8 cellular contexts compared by ENCODE assay signal in the genomic region with DNA sequence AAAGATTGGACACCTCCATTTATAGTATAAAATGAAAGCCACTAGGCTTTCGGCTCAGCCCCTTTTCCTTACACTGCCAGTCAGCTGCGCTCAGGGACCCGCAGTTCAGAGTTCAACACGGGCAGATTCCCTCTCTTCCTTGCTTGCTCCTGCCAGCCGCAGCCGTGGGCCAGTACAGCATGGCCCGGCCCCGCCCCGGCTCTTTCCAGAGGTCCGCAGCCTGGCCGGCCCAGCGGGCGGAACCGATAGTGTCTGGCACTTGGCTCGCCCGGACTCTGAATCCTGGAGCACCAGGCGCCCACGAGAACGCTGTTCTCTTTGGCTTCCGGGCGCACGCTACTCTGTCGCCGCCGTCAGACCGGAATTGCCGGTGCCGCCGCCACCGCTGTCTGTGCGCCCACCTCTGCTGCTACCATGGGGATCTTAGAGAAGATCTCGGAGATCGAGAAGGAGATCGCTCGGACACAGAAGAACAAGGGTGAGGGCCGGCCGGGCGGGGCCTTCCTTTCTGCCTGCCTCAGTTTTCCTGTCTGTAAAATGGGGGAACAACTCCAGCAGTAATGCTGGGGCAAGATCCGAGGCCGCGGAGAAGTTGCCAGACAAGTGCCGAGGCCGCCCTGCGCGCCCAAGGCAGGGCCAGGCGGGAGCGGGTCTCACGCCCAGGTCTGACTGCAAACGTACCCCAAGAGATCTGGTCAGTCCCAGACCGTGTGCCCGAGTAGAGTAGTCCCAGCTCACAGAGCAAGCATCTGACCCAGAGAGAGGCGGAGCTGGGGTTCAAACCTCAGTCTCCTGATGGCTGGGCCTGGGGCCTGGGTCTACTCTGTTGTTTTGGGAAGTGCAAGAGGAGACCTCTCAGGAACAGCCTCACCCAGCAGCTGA. TPM values are rescaled to one million over a fixed set of nuclear protein-coding genes. Genes with fewer than 3 reads are reported as not detected.
DNase-seq lines count a peak whose midpoint lies in the region; ATAC-seq and TF ChIP-seq lines count a peak whose summit lies in the region.

A gene with protein sequence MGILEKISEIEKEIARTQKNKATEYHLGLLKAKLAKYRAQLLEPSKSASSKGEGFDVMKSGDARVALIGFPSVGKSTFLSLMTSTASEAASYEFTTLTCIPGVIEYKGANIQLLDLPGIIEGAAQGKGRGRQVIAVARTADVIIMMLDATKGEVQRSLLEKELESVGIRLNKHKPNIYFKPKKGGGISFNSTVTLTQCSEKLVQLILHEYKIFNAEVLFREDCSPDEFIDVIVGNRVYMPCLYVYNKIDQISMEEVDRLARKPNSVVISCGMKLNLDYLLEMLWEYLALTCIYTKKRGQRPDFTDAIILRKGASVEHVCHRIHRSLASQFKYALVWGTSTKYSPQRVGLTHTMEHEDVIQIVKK (plus strand): TSS at position 339 of the 882 bp plus-strand sequence. CDS start 76 bp downstream, at position 415.

- H3K27me3 ChIP-seq in left ventricle myocardium inferior (ENCODE audit: low read depth): no peaks in the 10 kb centered on the region
- H3K27me3 ChIP-seq in upper lobe of right lung: no peaks in the 10 kb centered on the region

- peaks cover 27% of the 10 kb centered on the region for H3K4me1 Mint-ChIP-seq in T-helper 1 cell treated with Interleukin-12 subunit alpha and Interleukin-12 subunit beta and Interleukin-4 antibody, amounts not matched to agents 30 μg/mL and 1 μg/mL, for 36 hours (ENCODE audit: low read depth)
- H3K4me1 Mint-ChIP-seq in progenitor cell of endocrine pancreas (ENCODE audit: low read depth): peaks cover 10% of the 10 kb centered on the region

- H3K4me3 ChIP-seq in left ventricle myocardium inferior (peak within 1 kb of the TSS; percentile 85), upper lobe of right lung (peak within 1 kb of the TSS; percentile 97)

- H3K27ac ChIP-seq in left ventricle myocardium inferior (replicated peaks): peak within 1 kb of the TSS; percentile 86
- H3K27ac ChIP-seq in upper lobe of right lung: peak within 1 kb of the TSS; percentile 88

- DNase-seq in NCI-H146 treated with DMSO at 0.1 percent for 48 hours (lab: John Stamatoyannopoulos, UW; ENCODE audit: unreplicated experiment) (peak; percentile 77), amniotic stem cell (lab: John Stamatoyannopoulos, UW) (peak; percentile 70), left ventricle myocardium inferior (peak; percentile 92), progenitor cell of endocrine pancreas (ENCODE audit: low spot score, unreplicated experiment) (peak; percentile 91), upper lobe of right lung (peak; percentile 94)

- H3K36me3 Mint-ChIP-seq in T-helper 1 cell treated with Interleukin-12 subunit alpha and Interleukin-12 subunit beta and Interleukin-4 antibody, amounts not matched to agents 30 μg/mL and 1 μg/mL, for 36 hours (ENCODE audit: low read depth): peaks cover 14% of the 10 kb centered on the region
- peaks cover 3% of the 10 kb centered on the region for H3K36me3 Mint-ChIP-seq in progenitor cell of endocrine pancreas (ENCODE audit: insufficient read depth)

- peak; percentile 89 for ATAC-seq in HG02798 (IDR thresholded peaks at IDR 0.05; ENCODE audit: poor library complexity, unreplicated experiment)
- ATAC-seq in upper lobe of right lung: peak; percentile 100

- no peaks in the 10 kb centered on the region for H3K9me3 Mint-ChIP-seq in T-helper 1 cell treated with Interleukin-12 subunit alpha and Interleukin-12 subunit beta and Interleukin-4 antibody, amounts not matched to agents 30 μg/mL and 1 μg/mL, for 36 hours
- no peaks in the 10 kb centered on the region for H3K9me3 Mint-ChIP-seq in progenitor cell of endocrine pancreas (ENCODE audit: low read depth)

- H3K36me3 ChIP-seq in left ventricle myocardium inferior: peaks cover 5% of the 10 kb centered on the region
- H3K36me3 ChIP-seq in upper lobe of right lung: peaks cover 8% of the 10 kb centered on the region

- intact Hi-C loops in left ventricle myocardium inferior (cut with micrococcal nuclease) (no loop called here), upper lobe of right lung (cut with DNase I) (no loop called here)

- H3K4me3 Mint-ChIP-seq in T-helper 1 cell treated with Interleukin-12 subunit alpha and Interleukin-12 subunit beta and Interleukin-4 antibody, amounts not matched to agents 30 μg/mL and 1 μg/mL, for 36 hours: peak within 1 kb of the TSS; percentile 99
- H3K4me3 Mint-ChIP-seq in progenitor cell of endocrine pancreas (ENCODE audit: low read depth): peak within 1 kb of the TSS; percentile 99

- H3K9me3 ChIP-seq in left ventricle myocardium inferior (replicated peaks) (no peaks in the 10 kb centered on the region), upper lobe of right lung (no peaks in the 10 kb centered on the region)

- H3K4me1 ChIP-seq in left ventricle myocardium inferior: peaks cover 17% of the 10 kb centered on the region
- peaks cover 9% of the 10 kb centered on the region for H3K4me1 ChIP-seq in upper lobe of right lung

- peak within 1 kb of the TSS; percentile 93 for H3K27ac Mint-ChIP-seq in T-helper 1 cell treated with Interleukin-12 subunit alpha and Interleukin-12 subunit beta and Interleukin-4 antibody, amounts not matched to agents 30 μg/mL and 1 μg/mL, for 36 hours
- H3K27ac Mint-ChIP-seq in progenitor cell of endocrine pancreas: peak within 1 kb of the TSS; percentile 98

- no peaks in the 10 kb centered on the region for H3K27me3 Mint-ChIP-seq in T-helper 1 cell treated with Interleukin-12 subunit alpha and Interleukin-12 subunit beta and Interleukin-4 antibody, amounts not matched to agents 30 μg/mL and 1 μg/mL, for 36 hours (ENCODE audit: low read depth)
- no peaks in the 10 kb centered on the region for H3K27me3 Mint-ChIP-seq in progenitor cell of endocrine pancreas

- TF ChIP-seq CTCF in GM12873 (IDR thresholded peaks at IDR 0.05; ENCODE audit: insufficient read depth, low read depth, low read length, missing control alignments) (peak; percentile 8), left ventricle myocardium inferior (IDR thresholded peaks at IDR 0.05; ENCODE audit: borderline replicate concordance) (peak; percentile 16), progenitor cell of endocrine pancreas (IDR thresholded peaks at IDR 0.05; ENCODE audit: unreplicated experiment) (peak; percentile 16), upper lobe of right lung (IDR thresholded peaks at IDR 0.05) (peak; percentile 17)

RNA-seq across cellular contexts. Expression of the gene that starts here (rescaled TPM):
- total RNA-seq in left ventricle myocardium inferior (20.2 TPM), progenitor cell of endocrine pancreas (42.9 and 49.3 TPM in 2 replicates), upper lobe of right lung (35.1 TPM)

Comparison
In these comparisons a context has a peak if more than half of its experiments do, and no peak if none do; other contexts are left out.
1. Peak in every context shown above with its lines: DNase-seq, ATAC-seq, H3K4me3 ChIP-seq and H3K27ac ChIP-seq.